15 cellular contexts compared by ENCODE assay signal in the genomic region with DNA sequence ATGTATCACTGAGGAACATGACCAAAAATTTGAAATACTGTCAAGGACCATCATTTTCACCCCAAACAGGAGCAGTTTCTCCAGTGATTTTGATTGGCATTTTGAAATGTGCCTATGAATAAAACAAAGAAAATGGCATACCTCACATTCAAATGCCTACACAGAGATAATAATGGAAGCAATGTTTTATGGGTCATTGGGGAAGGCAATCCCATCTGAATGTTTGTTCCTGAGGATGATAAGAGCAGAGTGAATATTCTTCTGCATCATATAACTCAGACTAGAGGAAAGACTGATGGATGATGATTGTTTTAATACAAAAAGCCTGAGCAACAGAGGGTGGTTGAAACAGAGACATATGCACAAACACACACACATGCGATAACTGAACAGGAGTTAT.
A peak's percentile ranks its signal among the peaks of the same experiment; 100 is the strongest.
DNase-seq lines count a peak whose midpoint lies in the region; ATAC-seq and TF ChIP-seq lines count a peak whose summit lies in the region.
"Had no signal": no experiment of that assay in that cellular context is flagged by ENCODE, and none has a peak within 500 bp of the region (broad histone marks: within the 10 kb centered on the region; RNA-seq: fewer than 3 reads in every experiment).

No MANE protein-coding gene starts in this region.

- CTCF ChIA-PET in Caco-2 (lab: Charles Lee): no interaction called here
- CTCF ChIA-PET in SK-N-SH (lab: Yijun Ruan, JAX): no interaction called here

- peak overlapping the region; percentile 30; the same call in 1 of the 2 replicates for H2AFZ ChIP-seq in Karpas-422 (ENCODE audit: low read length)
- H2AFZ ChIP-seq in SK-N-SH (ENCODE audit: low read depth): peak overlapping the region; percentile 50; the same call in 1 of the 2 replicates

- 100% methylated on average over 1 of the region's 1 CpG for WGBS in SK-N-SH (ENCODE audit: low lambda C conversion rate)

- H3K9me3 ChIP-seq in Caco-2: peaks cover 17% of the 10 kb centered on the region
- H3K9me3 ChIP-seq in Karpas-422 (ENCODE audit: low read length): no peaks in the 10 kb centered on the region
- no peaks in the 10 kb centered on the region for H3K9me3 ChIP-seq in SK-N-SH

- H3K27ac Mint-ChIP-seq in Caco-2 (ENCODE audit: unreplicated experiment) (peak overlapping the region; percentile 78), mesothelial cell of epicardium (peak overlapping the region; percentile 82), HFFc6 (no peak overlapping the region)
- H3K27ac Mint-ChIP-seq: CD4-positive, CD25-positive, alpha-beta regulatory T cell had no signal

- H3K9me3 Mint-ChIP-seq in Caco-2 (ENCODE audit: unreplicated experiment) (peaks cover 33% of the 10 kb centered on the region), mesothelial cell of epicardium (peaks cover 21% of the 10 kb centered on the region), HFFc6 (peaks cover 10% of the 10 kb centered on the region; the same call in 1 of the 2 replicates)

- H3K27me3 ChIP-seq in Caco-2 (replicated peaks; ENCODE audit: control insufficient read depth, insufficient read depth, low read length): no peaks in the 10 kb centered on the region
- no peaks in the 10 kb centered on the region for H3K27me3 ChIP-seq in Karpas-422 (ENCODE audit: low read length)
- no peaks in the 10 kb centered on the region for H3K27me3 ChIP-seq in SK-N-SH (ENCODE audit: insufficient read depth)
- H3K27me3 ChIP-seq: BLaER1 treated with 17β-estradiol and CSF1 and Interleukin-3, amounts not matched to agents 10 nM and 100 nM had no signal

- H3K4me3 ChIP-seq in Caco-2 (ENCODE audit: low read depth, low read length): no peak overlapping the region
- no peak overlapping the region for H3K4me3 ChIP-seq in Karpas-422 (ENCODE audit: low read length)
- H3K4me3 ChIP-seq in SK-N-SH (ENCODE audit: low read depth in 2 of 2, low read length in 1 of 2): no peak overlapping the region
- H3K4me3 ChIP-seq: BLaER1 treated with 17β-estradiol and CSF1 and Interleukin-3, amounts not matched to agents 10 nM and 100 nM had no signal

- no peak for TF ChIP-seq CTCF in Caco-2 (IDR thresholded peaks at IDR 0.05; ENCODE audit: insufficient read depth in 1 of 2, low read depth in 1 of 2, low read length in 1 of 2, severe bottlenecking in 1 of 2, unreplicated experiment in 1 of 2)
- TF ChIP-seq CTCF in SK-N-SH (IDR thresholded peaks at IDR 0.05): no peak
- TF ChIP-seq CTCF in mesothelial cell of epicardium (IDR thresholded peaks at IDR 0.05; ENCODE audit: unreplicated experiment): no peak
- no peak for TF ChIP-seq CTCF in HFFc6 (IDR thresholded peaks at IDR 0.05)

- H3K27ac ChIP-seq in Karpas-422 (ENCODE audit: low read length): no peak overlapping the region
- peak overlapping the region; percentile 16 to 58; a peak in 2 of 4 replicates for H3K27ac ChIP-seq in SK-N-SH (ENCODE audit: low read depth in 2 of 2, low read length in 1 of 2)
- H3K27ac ChIP-seq: 22Rv1; BLaER1 treated with 17β-estradiol and CSF1 and Interleukin-3, amounts not matched to agents 10 nM and 100 nM had no signal

- H3K9ac ChIP-seq in Karpas-422 (ENCODE audit: low read length) (no peak overlapping the region), SK-N-SH (no peak overlapping the region)
- H3K9ac ChIP-seq: BLaER1 treated with 17β-estradiol and CSF1 and Interleukin-3, amounts not matched to agents 10 nM and 100 nM had no signal

- no peak for ATAC-seq in HG03354 (IDR thresholded peaks at IDR 0.05; ENCODE audit: poor library complexity, severe bottlenecking, unreplicated experiment)
- ATAC-seq in HG03457 (IDR thresholded peaks at IDR 0.05; ENCODE audit: unreplicated experiment): no peak

- no peak overlapping the region for H3K4me2 ChIP-seq in Karpas-422 (ENCODE audit: low read depth, low read length, poor library complexity, severe bottlenecking)
- no peak overlapping the region for H3K4me2 ChIP-seq in SK-N-SH
- H3K4me2 ChIP-seq: BLaER1 treated with 17β-estradiol and CSF1 and Interleukin-3, amounts not matched to agents 10 nM and 100 nM had no signal

- H3K4me1 ChIP-seq in Caco-2: peaks cover 60% of the 10 kb centered on the region
- H3K4me1 ChIP-seq in Karpas-422 (ENCODE audit: low read length): no peaks in the 10 kb centered on the region
- no peaks in the 10 kb centered on the region; a peak in 1 of 4 replicates for H3K4me1 ChIP-seq in SK-N-SH (ENCODE audit: control insufficient read depth in 1 of 2, insufficient read depth in 2 of 2, low read depth in 1 of 2, low read length in 1 of 2)
- H3K4me1 ChIP-seq: BLaER1 treated with 17β-estradiol and CSF1 and Interleukin-3, amounts not matched to agents 10 nM and 100 nM had no signal

- no peaks in the 10 kb centered on the region for H3K9me2 ChIP-seq in Karpas-422 (replicated peaks; ENCODE audit: insufficient read depth, low read length)
- no peaks in the 10 kb centered on the region for H3K9me2 ChIP-seq in SK-N-SH

- no peak for TF ChIP-seq EP300 in SK-N-SH (IDR thresholded peaks at IDR 0.05; ENCODE audit: borderline replicate concordance in 1 of 2, low read depth in 1 of 2, low read length in 1 of 2)

- no TSS peak for BruUV-seq in Caco-2 (replicated peaks; lab: Mats Ljungman, UMichigan)

- H3K79me2 ChIP-seq in Karpas-422 (ENCODE audit: low read length): no peaks in the 10 kb centered on the region
- H3K79me2 ChIP-seq in SK-N-SH (ENCODE audit: insufficient read depth): no peaks in the 10 kb centered on the region

- H3K4me3 Mint-ChIP-seq in Caco-2 (ENCODE audit: unreplicated experiment) (no peak overlapping the region), mesothelial cell of epicardium (no peak overlapping the region), HFFc6 (no peak overlapping the region)
- H3K4me3 Mint-ChIP-seq: CD4-positive, CD25-positive, alpha-beta regulatory T cell had no signal

- POLR2A ChIA-PET in Caco-2 (lab: Charles Lee) (no interaction called here), SK-N-SH (lab: Yijun Ruan, JAX) (no interaction called here)

- H4K20me1 ChIP-seq in Karpas-422 (ENCODE audit: insufficient read depth, low read depth, low read length) (no peaks in the 10 kb centered on the region), SK-N-SH (ENCODE audit: insufficient read depth) (no peaks in the 10 kb centered on the region)
- H4K20me1 ChIP-seq: BLaER1 treated with 17β-estradiol and CSF1 and Interleukin-3, amounts not matched to agents 10 nM and 100 nM had no signal

- intact Hi-C loops in Caco-2 (cut with micrococcal nuclease; ENCODE audit: unreplicated experiment): loop anchor here (5.0 kb wide), 1 partner anchor 242 kb away; no protein-coding TSS in a partner anchor

- H3K36me3 ChIP-seq in Caco-2 (ENCODE audit: control insufficient read depth, insufficient read depth, low read length) (no peaks in the 10 kb centered on the region), Karpas-422 (ENCODE audit: insufficient read depth, low read length) (no peaks in the 10 kb centered on the region), SK-N-SH (replicated peaks in 1 of 2; ENCODE audit: control insufficient read depth in 1 of 2, insufficient read depth in 2 of 2, low read length in 1 of 2) (no peaks in the 10 kb centered on the region)
- H3K36me3 ChIP-seq: BLaER1 treated with 17β-estradiol and CSF1 and Interleukin-3, amounts not matched to agents 10 nM and 100 nM had no signal

- DNase-seq in Caco-2 (no peak), Karpas-422 (no peak), SK-N-SH (no peak), mesothelial cell of epicardium (ENCODE audit: low spot score in 2 of 2, unreplicated experiment in 2 of 2) (no peak), HFFc6 (no peak)
- no peak for DNase-seq in activated CD4-positive, CD25-positive, alpha-beta regulatory T cell (lab: John Stamatoyannopoulos, UW)
- DNase-seq: CD4-positive, CD25-positive, alpha-beta regulatory T cell; DND-41; GDM1; IMR-90; KBM-7 had no signal

- peaks cover 10% of the 10 kb centered on the region for H3F3A ChIP-seq in SK-N-SH (replicated peaks; ENCODE audit: insufficient read depth)

- no peak for TF ChIP-seq RAD21 in SK-N-SH (IDR thresholded peaks at IDR 0.05; ENCODE audit: low read length)

- H3K36me3 Mint-ChIP-seq in Caco-2 (ENCODE audit: insufficient read depth, unreplicated experiment) (no peaks in the 10 kb centered on the region), mesothelial cell of epicardium (peaks cover 11% of the 10 kb centered on the region), HFFc6 (ENCODE audit: low read depth) (peaks cover 11% of the 10 kb centered on the region; the same call in 1 of the 2 replicates)
- H3K36me3 Mint-ChIP-seq: CD4-positive, CD25-positive, alpha-beta regulatory T cell had no signal

- H3K4me1 Mint-ChIP-seq in Caco-2 (ENCODE audit: low read depth, unreplicated experiment) (peaks cover 55% of the 10 kb centered on the region), mesothelial cell of epicardium (peaks cover 32% of the 10 kb centered on the region), HFFc6 (ENCODE audit: low read depth) (peaks cover 42% of the 10 kb centered on the region)
- H3K4me1 Mint-ChIP-seq: CD4-positive, CD25-positive, alpha-beta regulatory T cell had no signal

- H3K27me3 Mint-ChIP-seq in Caco-2 (ENCODE audit: insufficient read depth, unreplicated experiment) (no peaks in the 10 kb centered on the region), mesothelial cell of epicardium (ENCODE audit: low read depth) (no peaks in the 10 kb centered on the region), HFFc6 (ENCODE audit: insufficient read depth) (no peaks in the 10 kb centered on the region)
- H3K27me3 Mint-ChIP-seq: CD4-positive, CD25-positive, alpha-beta regulatory T cell had no signal

TF ChIP-seq in SK-N-SH, 30 proteins besides CTCF, POLR2A, EP300 and RAD21 (continues in another document):
- TF ChIP-seq YY1 (IDR thresholded peaks at IDR 0.05; ENCODE audit: low read depth): no peak
- TF ChIP-seq, protein P1, sequence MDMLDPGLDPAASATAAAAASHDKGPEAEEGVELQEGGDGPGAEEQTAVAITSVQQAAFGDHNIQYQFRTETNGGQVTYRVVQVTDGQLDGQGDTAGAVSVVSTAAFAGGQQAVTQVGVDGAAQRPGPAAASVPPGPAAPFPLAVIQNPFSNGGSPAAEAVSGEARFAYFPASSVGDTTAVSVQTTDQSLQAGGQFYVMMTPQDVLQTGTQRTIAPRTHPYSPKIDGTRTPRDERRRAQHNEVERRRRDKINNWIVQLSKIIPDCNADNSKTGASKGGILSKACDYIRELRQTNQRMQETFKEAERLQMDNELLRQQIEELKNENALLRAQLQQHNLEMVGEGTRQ (IDR thresholded peaks at IDR 0.05; ENCODE audit: borderline replicate concordance, low read depth, low read length): no peak
- TF ChIP-seq, protein P2, sequence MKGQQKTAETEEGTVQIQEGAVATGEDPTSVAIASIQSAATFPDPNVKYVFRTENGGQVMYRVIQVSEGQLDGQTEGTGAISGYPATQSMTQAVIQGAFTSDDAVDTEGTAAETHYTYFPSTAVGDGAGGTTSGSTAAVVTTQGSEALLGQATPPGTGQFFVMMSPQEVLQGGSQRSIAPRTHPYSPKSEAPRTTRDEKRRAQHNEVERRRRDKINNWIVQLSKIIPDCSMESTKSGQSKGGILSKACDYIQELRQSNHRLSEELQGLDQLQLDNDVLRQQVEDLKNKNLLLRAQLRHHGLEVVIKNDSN (IDR thresholded peaks at IDR 0.05; ENCODE audit: borderline replicate concordance, low read depth): no peak
